In the genomic region with DNA sequence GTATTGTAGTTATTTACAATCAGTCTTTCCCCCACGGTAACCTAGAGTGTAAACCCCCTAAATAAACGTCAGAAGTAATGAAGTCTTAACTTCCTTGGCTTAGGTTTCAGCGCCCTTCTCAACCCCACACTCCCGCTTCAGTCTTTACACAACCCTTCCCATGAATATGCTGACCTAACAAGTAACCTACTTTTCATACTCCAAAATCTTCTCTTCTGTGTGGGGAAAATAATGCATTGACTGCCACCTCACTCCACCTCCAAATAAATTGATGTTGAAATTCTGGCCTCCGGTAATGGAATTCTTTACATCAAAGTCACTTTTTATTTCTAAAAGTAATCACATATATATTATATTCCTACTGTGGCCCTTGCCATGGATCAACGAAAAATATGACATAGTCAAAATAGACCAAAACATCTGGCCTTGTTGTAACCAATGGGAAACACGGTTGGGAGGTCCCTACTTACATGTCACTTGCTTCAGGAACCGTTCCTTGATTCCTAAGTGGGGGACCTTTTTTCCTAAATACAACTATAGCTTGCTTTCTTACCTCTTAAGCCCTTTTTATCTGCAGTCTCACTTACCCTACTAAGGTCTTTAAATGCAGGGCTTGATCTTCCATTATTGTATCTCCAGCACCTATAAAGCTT, we compare ENCODE assay signal across 8 cellular contexts. TPM values are rescaled to one million over a fixed set of nuclear protein-coding genes. Genes with fewer than 3 reads are reported as not detected.
A peak's percentile ranks its signal among the peaks of the same experiment; 100 is the strongest.
DNase-seq lines count a peak whose midpoint lies in the region; ATAC-seq and TF ChIP-seq lines count a peak whose summit lies in the region.

No MANE protein-coding gene starts in this region.

- no peak overlapping the region for H2BK12ac ChIP-seq in H9 (ENCODE audit: insufficient read length, low read depth, low read length)

- H4K5ac ChIP-seq in H9 (ENCODE audit: insufficient read length, low read depth, low read length): no peak overlapping the region

- no peaks in the 10 kb centered on the region for H3K27me3 Mint-ChIP-seq in H9 (ENCODE audit: low read depth)
- H3K27me3 Mint-ChIP-seq in activated CD4-positive, alpha-beta memory T cell treated with anti-CD3 and anti-CD28 coated beads, Interleukin-2, amount 10 ng/mL, durations not matched to agents 7 days and 5 days: no peaks in the 10 kb centered on the region

- no peak overlapping the region for H2AK5ac ChIP-seq in H9 (ENCODE audit: insufficient read length, low read length)

- no peaks in the 10 kb centered on the region for H3K36me3 ChIP-seq in A673 (ENCODE audit: insufficient read depth, low read length, poor library complexity, severe bottlenecking)
- H3K36me3 ChIP-seq in upper lobe of left lung: no peaks in the 10 kb centered on the region

- peaks cover 50% of the 10 kb centered on the region for H3K4me1 ChIP-seq in A673 (ENCODE audit: insufficient read depth, low read length, poor library complexity, severe bottlenecking)
- H3K4me1 ChIP-seq in H9 (ENCODE audit: insufficient read depth, low read length): no peaks in the 10 kb centered on the region; the same call in 1 of the 2 replicates
- H3K4me1 ChIP-seq in upper lobe of left lung: peaks cover 13 to 31% (median 20%) of the 10 kb centered on the region in 4 donors

- peak overlapping the region; percentile 81 for H3K9ac ChIP-seq in H9 (ENCODE audit: extremely low read depth, insufficient read length, low read length)

- no peak overlapping the region for H2BK15ac ChIP-seq in H9 (ENCODE audit: low read depth, low read length)

- no peak overlapping the region for H3K14ac ChIP-seq in H9 (ENCODE audit: insufficient read depth, low read length)

- TF ChIP-seq POLR2A in upper lobe of left lung (IDR thresholded peaks at IDR 0.05): no peak

- no peaks in the 10 kb centered on the region for H4K20me1 ChIP-seq in H9 (ENCODE audit: control insufficient read depth, insufficient read depth, insufficient read length)

- H3K18ac ChIP-seq in H9 (ENCODE audit: insufficient read length, low read depth, low read length): peak overlapping the region; percentile 56

- H3K9me3 ChIP-seq in A673 (ENCODE audit: low read depth, low read length, poor library complexity, severe bottlenecking) (no peaks in the 10 kb centered on the region), H9 (ENCODE audit: control insufficient read depth, low read depth, low read length) (no peaks in the 10 kb centered on the region), upper lobe of left lung (no peaks in the 10 kb centered on the region)

- H3K27ac ChIP-seq in A673 (ENCODE audit: low read depth, low read length, poor library complexity, severe bottlenecking): peak overlapping the region; percentile 93
- H3K27ac ChIP-seq in H9 (ENCODE audit: insufficient read length, low read depth, low read length): no peak overlapping the region
- H3K27ac ChIP-seq in upper lobe of left lung: peak overlapping the region in 2 of 4 donors; percentile 95 to 98

- peak overlapping the region; percentile 97 for H3K4me2 ChIP-seq in H9 (ENCODE audit: insufficient read depth, insufficient read length, low read length)

- H3K27ac Mint-ChIP-seq in H9: peak overlapping the region; percentile 69 to 99 (median 98)
- peak overlapping the region; percentile 95 for H3K27ac Mint-ChIP-seq in activated CD4-positive, alpha-beta memory T cell treated with anti-CD3 and anti-CD28 coated beads, Interleukin-2, amount 10 ng/mL, durations not matched to agents 7 days and 5 days

- intact Hi-C loops in A673 (cut with micrococcal nuclease; ENCODE audit: unreplicated experiment): no loop called here

- no peak overlapping the region for H3T11ph ChIP-seq in H9 (ENCODE audit: low read length)

- H4K91ac ChIP-seq in H9 (ENCODE audit: insufficient read length, low read depth, low read length): no peak overlapping the region

- POLR2A ChIA-PET in A673 (lab: Charles Lee; ENCODE audit: low non-redundant PET): no interaction called here
- POLR2A ChIA-PET in activated CD4-positive, alpha-beta memory T cell treated with anti-CD3 and anti-CD28 coated beads, Interleukin-2, amount 10 ng/mL, durations not matched to agents 7 days and 5 days (lab: Charles Lee): interaction anchor here (1.0 to 2.6 kb wide), 4 partner anchors 13 to 36 kb away, joined by 4 to 10 read pairs (median 4); no protein-coding TSS in a partner anchor

- peaks cover 0 to 1% (median 0%) of the 10 kb centered on the region in 3 experiments; a peak in 3 of 7 replicates for H3K36me3 Mint-ChIP-seq in H9 (ENCODE audit: insufficient read depth in 1 of 3, low read depth in 3 of 3)
- peaks cover 10% of the 10 kb centered on the region for H3K36me3 Mint-ChIP-seq in activated CD4-positive, alpha-beta memory T cell treated with anti-CD3 and anti-CD28 coated beads, Interleukin-2, amount 10 ng/mL, durations not matched to agents 7 days and 5 days (ENCODE audit: low read depth)

- peaks cover 26 to 33% of the 10 kb centered on the region in 2 experiments for H3K4me1 Mint-ChIP-seq in H9
- H3K4me1 Mint-ChIP-seq in activated CD4-positive, alpha-beta memory T cell treated with anti-CD3 and anti-CD28 coated beads, Interleukin-2, amount 10 ng/mL, durations not matched to agents 7 days and 5 days: peaks cover 57% of the 10 kb centered on the region

- no peak overlapping the region for H3K56ac ChIP-seq in H9 (ENCODE audit: insufficient read length, low read depth, low read length)

- H3K4me3 Mint-ChIP-seq in H9: peak overlapping the region; percentile 88 to 96
- peak overlapping the region; percentile 81 for H3K4me3 Mint-ChIP-seq in activated CD4-positive, alpha-beta memory T cell treated with anti-CD3 and anti-CD28 coated beads, Interleukin-2, amount 10 ng/mL, durations not matched to agents 7 days and 5 days

- no peak for ATAC-seq in upper lobe of left lung (ENCODE audit: low FRiP score in 2 of 2)
- no peak for ATAC-seq in HG02981 (IDR thresholded peaks at IDR 0.05; ENCODE audit: unreplicated experiment)
- ATAC-seq in HG03520 (IDR thresholded peaks at IDR 0.05; ENCODE audit: unreplicated experiment): no peak

- no peak overlapping the region for H2BK5ac ChIP-seq in H9 (ENCODE audit: insufficient read length, low read length)

- no peak overlapping the region for H2AFZ ChIP-seq in H9 (ENCODE audit: low read length)

- TF ChIP-seq CTCF in A673 (conservative IDR thresholded peaks at IDR 0.05; ENCODE audit: low read depth, low read length) (no peak), H9 (conservative IDR thresholded peaks at IDR 0.05) (no peak), upper lobe of left lung (IDR thresholded peaks at IDR 0.05) (no peak)

- no peak overlapping the region for H2BK20ac ChIP-seq in H9 (ENCODE audit: low read depth, low read length, poor library complexity, severe bottlenecking)

- no peak for TF ChIP-seq EP300 in upper lobe of left lung (IDR thresholded peaks at IDR 0.05)

- no peaks in the 10 kb centered on the region for H3K79me1 ChIP-seq in H9 (ENCODE audit: insufficient read depth, low read depth, low read length, poor library complexity, severe bottlenecking)

- no peaks in the 10 kb centered on the region for H3K9me3 Mint-ChIP-seq in H9
- no peaks in the 10 kb centered on the region for H3K9me3 Mint-ChIP-seq in activated CD4-positive, alpha-beta memory T cell treated with anti-CD3 and anti-CD28 coated beads, Interleukin-2, amount 10 ng/mL, durations not matched to agents 7 days and 5 days

- peaks cover 19% of the 10 kb centered on the region; the same call in 1 of the 2 replicates for H3K79me2 ChIP-seq in H9 (ENCODE audit: insufficient read depth, low read length)

- H2BK120ac ChIP-seq in H9 (ENCODE audit: low read depth, low read length, poor library complexity, severe bottlenecking): no peak overlapping the region

- CTCF ChIA-PET in A673 (lab: Charles Lee): no interaction called here
- CTCF ChIA-PET in activated CD4-positive, alpha-beta memory T cell treated with anti-CD3 and anti-CD28 coated beads, Interleukin-2, amount 10 ng/mL, durations not matched to agents 7 days and 5 days (lab: Charles Lee): interaction anchor here (1.1 kb wide), 1 partner anchor 35 kb away, joined by 4 read pairs; no protein-coding TSS in a partner anchor

- no CpG with 5 or more reads among the region's 8 CpGs for WGBS in H9 (ENCODE audit: extremely low coverage, insufficient read length, low lambda C conversion rate)
- WGBS in upper lobe of left lung, 2 donors: 17 to 22% methylated on average over 8 of the region's 8 CpGs

- no peaks in the 10 kb centered on the region for H3K27me3 ChIP-seq in A673 (replicated peaks; ENCODE audit: insufficient read depth, low read depth, low read length, poor library complexity)
- no peaks in the 10 kb centered on the region for H3K27me3 ChIP-seq in H9 (ENCODE audit: insufficient read depth, low read length)
- no peaks in the 10 kb centered on the region for H3K27me3 ChIP-seq in upper lobe of left lung

- H4K8ac ChIP-seq in H9 (replicated peaks; ENCODE audit: insufficient read length, low read depth, low read length): no peak overlapping the region

- TSS peak; percentile 61 for BruUV-seq in A673 (replicated peaks; lab: Mats Ljungman, UMichigan)

- H3K4me3 ChIP-seq in A673 (ENCODE audit: low read depth, low read length, poor library complexity, severe bottlenecking) (peak overlapping the region; percentile 93), upper lobe of left lung (peak overlapping the region in 3 of 4 donors; percentile 77 to 90 (median 84))

- no peak overlapping the region for H3K23ac ChIP-seq in H9 (ENCODE audit: insufficient read length, low read depth, low read length)

- DNase-seq in A673 (ENCODE audit: low spot score) (peak; percentile 23), H9 (no peak), iris pigment epithelial cell (ENCODE audit: low read depth) (peak; percentile 33), upper lobe of left lung (no peak)
- DNase-seq in activated CD4-positive, alpha-beta memory T cell treated with anti-CD3 and anti-CD28 coated beads, Interleukin-2, amount 10 ng/mL, durations not matched to agents 7 days and 5 days: no peak
- DNase-seq in activated CD8-positive, alpha-beta memory T cell treated with anti-CD3 and anti-CD28 coated beads, Interleukin-2, amount 50 U/mL, for 48 hours: no peak

- H3K23me2 ChIP-seq in H9 (ENCODE audit: insufficient read length, low read depth, low read length, poor library complexity, severe bottlenecking): peaks cover 5% of the 10 kb centered on the region

- no peak overlapping the region for H3K4ac ChIP-seq in H9 (ENCODE audit: low read depth, low read length)

RNA-seq across cellular contexts. Expression of a gene that starts 1.0 kb away (rescaled TPM):
- total RNA-seq in A673 (2021) (33.6 and 36.0 TPM in 2 replicates), H9 (2021) (28.1 and 28.4 TPM in 2 replicates), upper lobe of left lung (1 to 10 TPM; 4.9 to 8.2 (median 7.3) TPM)
- 10 to 100 TPM; 32.2 to 38.6 TPM for total RNA-seq in activated CD4-positive, alpha-beta memory T cell treated with anti-CD3 and anti-CD28 coated beads, Interleukin-2, amount 10 ng/mL, durations not matched to agents 7 days and 5 days

RNA-seq across cellular contexts. Expression of a gene that starts 1.3 kb away (rescaled TPM):
- total RNA-seq in A673 (2021) (49.5 and 49.6 TPM in 2 replicates), H9 (2021) (40.3 and 41.9 TPM in 2 replicates), upper lobe of left lung (10 to 100 TPM in 5 of 6 donors, 1 to 10 TPM in 1; 5.8 to 30.8 (median 13.6) TPM)
- 10 to 100 TPM; 36.0 to 36.5 TPM for total RNA-seq in activated CD4-positive, alpha-beta memory T cell treated with anti-CD3 and anti-CD28 coated beads, Interleukin-2, amount 10 ng/mL, durations not matched to agents 7 days and 5 days

Comparison
In these comparisons a context has a peak if more than half of its experiments do, and no peak if none do; other contexts are left out.
1. DNase-seq: peak in A673 (single experiment) and iris pigment epithelial cell (single experiment); none in H9 (single experiment), activated CD4-positive, alpha-beta memory T cell treated with anti-CD3 and anti-CD28 coated beads, Interleukin-2, amount 10 ng/mL, durations not matched to agents 7 days and 5 days (single experiment), upper lobe of left lung (0 of 2) and activated CD8-positive, alpha-beta memory T cell treated with anti-CD3 and anti-CD28 coated beads, Interleukin-2, amount 50 U/mL, for 48 hours (single experiment).